In the genomic region with DNA sequence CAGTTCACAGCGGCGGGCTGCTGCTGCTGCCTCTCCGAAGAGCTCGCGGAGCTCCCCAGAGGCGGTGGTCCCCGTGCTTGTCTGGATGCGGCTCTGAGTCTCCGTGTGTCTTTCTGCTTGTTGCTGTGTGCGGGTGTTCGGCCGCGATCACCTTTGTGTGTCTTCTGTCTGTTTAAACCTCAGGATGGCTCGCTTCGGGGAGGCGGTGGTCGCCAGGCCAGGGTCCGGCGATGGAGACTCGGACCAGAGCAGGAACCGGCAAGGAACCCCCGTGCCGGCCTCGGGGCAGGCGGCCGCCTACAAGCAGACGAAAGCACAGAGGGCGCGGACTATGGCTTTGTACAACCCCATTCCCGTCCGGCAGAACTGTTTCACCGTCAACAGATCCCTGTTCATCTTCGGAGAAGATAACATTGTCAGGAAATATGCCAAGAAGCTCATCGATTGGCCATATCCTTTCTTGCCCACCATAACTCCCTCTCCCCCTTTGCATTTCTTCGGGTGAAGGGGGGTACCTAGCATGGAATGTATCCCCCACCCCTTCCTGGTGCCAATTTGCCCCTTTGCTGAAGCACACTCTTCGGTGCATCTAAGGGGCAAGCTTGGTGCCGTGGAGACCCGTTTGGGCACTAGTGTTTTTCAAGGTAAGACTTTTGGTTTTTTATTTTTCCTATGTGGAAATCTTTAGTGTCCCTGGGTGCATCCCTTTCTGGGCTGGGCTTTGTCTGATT, we compare ENCODE assay signal across 18 cellular contexts. TPM values are rescaled to one million over a fixed set of nuclear protein-coding genes. Genes with fewer than 3 reads are reported as not detected.
DNase-seq lines count a peak whose midpoint lies in the region; ATAC-seq lines count a peak whose summit lies in the region.
"Had no signal": no experiment of that assay in that cellular context is flagged by ENCODE, and none has a peak within 500 bp of the region (broad histone marks: within the 10 kb centered on the region; RNA-seq: fewer than 3 reads in every experiment).

No MANE protein-coding gene starts in this region.

- H3K4me3 ChIP-seq in neuronal stem cell (ENCODE audit: low read length in 2 of 2) = peak overlapping the region in 1 of 2 donors; percentile 42

- peak overlapping the region; percentile 97 for H3K4me2 ChIP-seq in neuronal stem cell (ENCODE audit: insufficient read depth, low read length, poor library complexity, severe bottlenecking)

- no peak overlapping the region for H3K27ac ChIP-seq in neuronal stem cell (replicated peaks; ENCODE audit: low read length)
- H3K27ac ChIP-seq: VCaP had no signal

- H3K36me3 Mint-ChIP-seq in effector memory CD8-positive, alpha-beta T cell (ENCODE audit: insufficient read depth) = no peaks in the 10 kb centered on the region
- H3K36me3 Mint-ChIP-seq: CD4-positive, alpha-beta memory T cell had no signal

- H3K4me1 Mint-ChIP-seq in effector memory CD8-positive, alpha-beta T cell (ENCODE audit: low read depth in 2 of 2) = peaks cover 0 to 4% of the 10 kb centered on the region in 2 donors

- H3K4me1 ChIP-seq in neuronal stem cell (ENCODE audit: control insufficient read depth in 2 of 2, insufficient read depth in 1 of 2, low read depth in 1 of 2, low read length in 2 of 2) = peaks cover 0 to 17% of the 10 kb centered on the region in 2 donors

- H2AFZ ChIP-seq in neuronal stem cell (ENCODE audit: low read length) = no peak overlapping the region

- no peak overlapping the region for H2BK5ac ChIP-seq in neuronal stem cell (ENCODE audit: low read length)

- H4K8ac ChIP-seq in neuronal stem cell (ENCODE audit: low read depth, low read length) = no peak overlapping the region

- no peak overlapping the region for H4K91ac ChIP-seq in neuronal stem cell (ENCODE audit: low read depth, low read length, poor library complexity)

- no CpG with 5 or more reads among the region's 38 CpGs for WGBS in neuronal stem cell (ENCODE audit: extremely low coverage in 2 of 2, insufficient read length in 2 of 2, insufficient replicate concordance in 1 of 2), 2 donors

- no peaks in the 10 kb centered on the region for H3K9me3 Mint-ChIP-seq in effector memory CD8-positive, alpha-beta T cell

- H3K9ac ChIP-seq in neuronal stem cell (ENCODE audit: low read depth, low read length, poor library complexity) = peak overlapping the region; percentile 7

- no peak overlapping the region for H2BK12ac ChIP-seq in neuronal stem cell (ENCODE audit: low read length)

- H3K79me1 ChIP-seq in neuronal stem cell (ENCODE audit: low read depth, low read length) = no peaks in the 10 kb centered on the region

- no peak overlapping the region for H2AK5ac ChIP-seq in neuronal stem cell (ENCODE audit: low read depth, low read length)

- no peak overlapping the region for H3K4ac ChIP-seq in neuronal stem cell (ENCODE audit: low read length)

- H2BK120ac ChIP-seq in neuronal stem cell (ENCODE audit: low read depth, low read length) = no peak overlapping the region

- H3K27me3 Mint-ChIP-seq in effector memory CD8-positive, alpha-beta T cell = peaks cover 68 to 87% of the 10 kb centered on the region in 2 donors

- H3K18ac ChIP-seq in neuronal stem cell (ENCODE audit: low read length) = peak overlapping the region; percentile 56

- no peak overlapping the region for H3K27ac Mint-ChIP-seq in effector memory CD8-positive, alpha-beta T cell
- H3K27ac Mint-ChIP-seq: CD4-positive, alpha-beta memory T cell had no signal

- peaks cover 0 to 4% of the 10 kb centered on the region in 2 donors for H3K9me3 ChIP-seq in neuronal stem cell (replicated peaks in 1 of 2; ENCODE audit: control insufficient read depth in 2 of 2, insufficient read depth in 1 of 2, low read depth in 1 of 2, low read length in 2 of 2)

- H3K14ac ChIP-seq in neuronal stem cell (ENCODE audit: low read length) = no peak overlapping the region

- no peak overlapping the region for H3K23ac ChIP-seq in neuronal stem cell (ENCODE audit: low read depth, low read length, poor library complexity)

- peak overlapping the region; percentile 16 to 26 for H3K4me3 Mint-ChIP-seq in effector memory CD8-positive, alpha-beta T cell

- peak; percentile 51 for DNase-seq in DMS79 treated with DMSO at 0.1 percent for 48 hours (lab: John Stamatoyannopoulos, UW)
- no peak for DNase-seq in DMS79 (lab: John Stamatoyannopoulos, UW)
- DNase-seq in NCI-H345 (lab: John Stamatoyannopoulos, UW) = peak; percentile 32
- DNase-seq in effector memory CD8-positive, alpha-beta T cell = no peak
- DNase-seq in neuronal stem cell (ENCODE audit: low spot score) = no peak
- DNase-seq in posterior vena cava (ENCODE audit: low spot score) = no peak
- DNase-seq in NK-92 (lab: John Stamatoyannopoulos, UW; ENCODE audit: unreplicated experiment) = no peak
- DNase-seq: CD4-positive, alpha-beta memory T cell; central memory CD4-positive, alpha-beta T cell; GF-D8; left colon; stimulated activated CD4-positive, alpha-beta T cell treated with anti-CD3 and anti-CD28 coated beads, Interleukin-2, amount 100 ng/mL, for 48 hours; trophoblast cell had no signal

- no peaks in the 10 kb centered on the region for H3K36me3 ChIP-seq in neuronal stem cell (replicated peaks in 1 of 2; ENCODE audit: control insufficient read depth in 2 of 2, insufficient read depth in 2 of 2, low read length in 2 of 2)

- ATAC-seq in effector memory CD8-positive, alpha-beta T cell (replicated peaks) = no peak
- ATAC-seq in HG03571 (IDR thresholded peaks at IDR 0.05; ENCODE audit: unreplicated experiment) = no peak
- ATAC-seq: left colon, sciatic nerve had no signal

- H3K27me3 ChIP-seq in neuronal stem cell (ENCODE audit: control insufficient read depth in 3 of 3, insufficient read depth in 3 of 3, low read depth in 1 of 3, low read length in 3 of 3) = peaks cover 6 to 88% (median 42%) of the 10 kb centered on the region in 3 experiments

- H2BK15ac ChIP-seq in neuronal stem cell (ENCODE audit: low read length) = no peak overlapping the region

- intact Hi-C loops in posterior vena cava (cut with DNase I) = loop anchor here in 1 of 2 donors (5.0 to 10.0 kb wide), 2 partner anchors 191 to 599 kb away; no protein-coding TSS in a partner anchor

RNA-seq across cellular contexts. Expression of a gene that starts 0.4 kb away (rescaled TPM):
- 0.61 TPM for polyA plus RNA-seq in neuronal stem cell (2013, experiment 1 of 2)
- 0.40 TPM for polyA plus RNA-seq in neuronal stem cell (2013, experiment 2 of 2)
- under 1 TPM; 0.37 to 0.43 TPM for total RNA-seq in posterior vena cava
- total RNA-seq: A172; CD4-positive, alpha-beta memory T cell; glomerular endothelial cell had no signal
- polyA plus RNA-seq: CD4-positive, alpha-beta memory T cell had no signal

Comparison
In these comparisons a context has a peak if more than half of its experiments do, and no peak if none do; other contexts are left out.
1. DNase-seq: peak in DMS79 treated with DMSO at 0.1 percent for 48 hours (single experiment) and NCI-H345 (single experiment); none in DMS79 (single experiment), effector memory CD8-positive, alpha-beta T cell (0 of 3), neuronal stem cell (single experiment), posterior vena cava (single experiment) and NK-92 (single experiment).